14 cellular contexts compared by ENCODE assay signal in the genomic region with DNA sequence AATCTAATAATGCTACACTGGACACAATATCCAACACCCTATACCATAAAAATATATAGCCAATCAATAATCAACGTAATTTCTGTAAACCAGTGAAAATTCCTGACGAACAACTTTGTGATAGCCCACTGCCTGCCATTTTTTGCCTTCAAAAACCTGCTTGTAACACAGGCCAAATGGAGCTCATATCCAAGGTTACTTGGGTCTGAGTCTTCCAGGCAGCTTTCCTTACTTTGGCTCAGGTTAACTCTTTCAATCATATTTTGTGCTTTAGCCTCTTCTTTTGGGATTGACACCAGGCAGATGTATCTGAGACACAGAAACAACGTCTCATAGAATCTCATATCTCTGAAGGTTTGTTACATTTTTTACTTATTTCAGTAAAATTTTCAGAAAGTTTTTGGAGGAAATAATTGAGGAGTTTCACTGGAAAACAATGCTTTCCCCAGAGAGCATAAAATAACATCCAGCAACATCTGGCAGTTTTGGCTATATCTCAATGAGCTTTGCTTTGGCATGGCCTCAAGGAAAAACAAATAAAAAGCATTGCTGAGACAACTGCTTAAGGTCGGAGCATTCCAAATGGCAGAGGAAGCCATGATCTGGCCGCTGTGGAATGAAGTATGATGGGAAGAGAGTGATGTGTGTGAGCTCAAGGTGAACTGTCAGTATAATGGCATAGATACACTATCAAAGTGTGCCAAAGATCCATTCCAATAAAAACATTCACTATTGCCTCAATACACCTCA.
DNase-seq lines count a peak whose midpoint lies in the region; ATAC-seq and TF ChIP-seq lines count a peak whose summit lies in the region.
"Had no signal": no experiment of that assay in that cellular context is flagged by ENCODE, and none has a peak within 500 bp of the region (broad histone marks: within the 10 kb centered on the region; RNA-seq: fewer than 3 reads in every experiment).

No MANE protein-coding gene starts in this region.

- no peak overlapping the region for H2AFZ ChIP-seq in GM23338

- no peaks in the 10 kb centered on the region for H4K20me1 ChIP-seq in GM23338 (replicated peaks; ENCODE audit: insufficient read depth)

- peaks cover 4% of the 10 kb centered on the region for H3K36me3 Mint-ChIP-seq in activated T-cell treated with anti-CD3 and anti-CD28 coated beads, Interleukin-2, amount 50 U/mL, for 4 hours (ENCODE audit: insufficient read depth)
- peaks cover 7% of the 10 kb centered on the region; the same call in 2 of the 3 replicates for H3K36me3 Mint-ChIP-seq in GM23338 (ENCODE audit: low read depth)

- intact Hi-C loops in body of pancreas (cut with DNase I): no loop called here
- intact Hi-C loops in left ventricle myocardium inferior (cut with micrococcal nuclease): no loop called here

- TF ChIP-seq CTCF in body of pancreas (IDR thresholded peaks at IDR 0.05): no peak
- TF ChIP-seq CTCF in left ventricle myocardium inferior (IDR thresholded peaks at IDR 0.05; ENCODE audit: borderline replicate concordance): no peak
- TF ChIP-seq CTCF in GM23338 (conservative IDR thresholded peaks at IDR 0.05; ENCODE audit: low read depth in 2 of 2): no peak

- H3F3A ChIP-seq in GM23338 (replicated peaks; ENCODE audit: low read depth): no peaks in the 10 kb centered on the region

- H3K79me2 ChIP-seq in GM23338 (replicated peaks; ENCODE audit: insufficient read depth): no peaks in the 10 kb centered on the region

- H3K9me3 ChIP-seq in body of pancreas (no peaks in the 10 kb centered on the region), left ventricle myocardium inferior (replicated peaks) (no peaks in the 10 kb centered on the region), skeletal muscle satellite cell (replicated peaks; ENCODE audit: low read length) (no peaks in the 10 kb centered on the region)
- H3K9me3 ChIP-seq: breast epithelium, lower lobe of right lung had no signal

- TF ChIP-seq POLR2A in body of pancreas (IDR thresholded peaks at IDR 0.05): no peak

- H3K27ac ChIP-seq in body of pancreas: peak overlapping the region in 3 of 4 donors; percentile 17 to 50 (median 19)
- peak overlapping the region; percentile 46 for H3K27ac ChIP-seq in left ventricle myocardium inferior (replicated peaks)
- H3K27ac ChIP-seq in GM23338 (ENCODE audit: low read depth): no peak overlapping the region
- H3K27ac ChIP-seq: lower lobe of right lung had no signal

- H3K4me3 Mint-ChIP-seq in activated T-cell treated with anti-CD3 and anti-CD28 coated beads, Interleukin-2, amount 50 U/mL, for 4 hours: no peak overlapping the region
- H3K4me3 Mint-ChIP-seq in GM23338: no peak overlapping the region
- H3K4me3 Mint-ChIP-seq: activated B cell treated with CpG ODN at 0.5 μM for 24 hours had no signal

- H3K4me1 Mint-ChIP-seq in activated T-cell treated with anti-CD3 and anti-CD28 coated beads, Interleukin-2, amount 50 U/mL, for 4 hours (ENCODE audit: low read depth): peaks cover 13% of the 10 kb centered on the region
- H3K4me1 Mint-ChIP-seq in GM23338: peaks cover 2% of the 10 kb centered on the region; the same call in 2 of the 3 replicates
- H3K4me1 Mint-ChIP-seq: activated B cell treated with CpG ODN at 0.5 μM for 24 hours had no signal

- no peaks in the 10 kb centered on the region for H3K9me3 Mint-ChIP-seq in activated T-cell treated with anti-CD3 and anti-CD28 coated beads, Interleukin-2, amount 50 U/mL, for 4 hours
- H3K9me3 Mint-ChIP-seq in GM23338: peaks cover 5% of the 10 kb centered on the region; the same call in 1 of the 3 replicates
- H3K9me3 Mint-ChIP-seq: activated B cell treated with CpG ODN at 0.5 μM for 24 hours had no signal

- H3K4me3 ChIP-seq in body of pancreas (no peak overlapping the region), left ventricle myocardium inferior (no peak overlapping the region), skeletal muscle satellite cell (ENCODE audit: low read length) (no peak overlapping the region), GM23338 (no peak overlapping the region)
- H3K4me3 ChIP-seq: breast epithelium, lower lobe of right lung had no signal

- H3K9me2 ChIP-seq in GM23338 (ENCODE audit: insufficient read depth): no peaks in the 10 kb centered on the region

- DNase-seq in LHCN-M2 (ENCODE audit: low read depth): peak; percentile 79
- peak; percentile 16 to 54 (median 32) for DNase-seq in body of pancreas
- DNase-seq in left ventricle myocardium inferior: peak; percentile 16
- no peak for DNase-seq in occipital lobe (lab: John Stamatoyannopoulos, UW)
- no peak for DNase-seq in activated T-cell treated with anti-CD3 and anti-CD28 coated beads, Interleukin-2, amount 50 U/mL, for 4 hours
- DNase-seq in GM23338 (ENCODE audit: low spot score): no peak
- DNase-seq: activated B cell treated with CpG ODN at 0.5 μM for 24 hours; activated T-cell treated with anti-CD3 and anti-CD28 coated beads, Interleukin-2, amount 50 U/mL, for 1 hour; lower lobe of right lung; NCI-H524; SHP77 treated with DMSO at 0.1 percent for 48 hours had no signal

- no peaks in the 10 kb centered on the region for H3K27me3 Mint-ChIP-seq in activated T-cell treated with anti-CD3 and anti-CD28 coated beads, Interleukin-2, amount 50 U/mL, for 4 hours (ENCODE audit: low read depth)
- no peaks in the 10 kb centered on the region for H3K27me3 Mint-ChIP-seq in GM23338 (ENCODE audit: insufficient read depth, low read depth, poor library complexity)
- H3K27me3 Mint-ChIP-seq: activated B cell treated with CpG ODN at 0.5 μM for 24 hours had no signal

- H3K4me1 ChIP-seq in body of pancreas (peaks cover 41% of the 10 kb centered on the region), left ventricle myocardium inferior (peaks cover 30% of the 10 kb centered on the region), skeletal muscle satellite cell (ENCODE audit: control insufficient read depth, insufficient read depth, low read length) (peaks cover 15% of the 10 kb centered on the region), GM23338 (ENCODE audit: insufficient read depth) (no peaks in the 10 kb centered on the region)
- H3K4me1 ChIP-seq: breast epithelium, lower lobe of right lung had no signal

- 19 to 25% methylated on average over 5 of the region's 5 CpGs for WGBS in body of pancreas, 2 donors

- H3K36me3 ChIP-seq in body of pancreas (replicated peaks in 1 of 2; ENCODE audit: insufficient read depth in 1 of 2, low read depth in 2 of 2) (no peaks in the 10 kb centered on the region), left ventricle myocardium inferior (no peaks in the 10 kb centered on the region), skeletal muscle satellite cell (ENCODE audit: insufficient read depth, low read length) (no peaks in the 10 kb centered on the region), GM23338 (ENCODE audit: insufficient read depth) (no peaks in the 10 kb centered on the region; the same call in 1 of the 2 replicates)
- H3K36me3 ChIP-seq: breast epithelium, lower lobe of right lung had no signal

- H3K27me3 ChIP-seq in body of pancreas (no peaks in the 10 kb centered on the region), left ventricle myocardium inferior (ENCODE audit: low read depth) (no peaks in the 10 kb centered on the region), skeletal muscle satellite cell (ENCODE audit: control insufficient read depth, insufficient read depth, low read length) (no peaks in the 10 kb centered on the region), GM23338 (ENCODE audit: insufficient read depth) (no peaks in the 10 kb centered on the region)
- H3K27me3 ChIP-seq: breast epithelium had no signal

- H3K9ac ChIP-seq in skeletal muscle satellite cell (ENCODE audit: low read depth, low read length): peak overlapping the region; percentile 40

- H3K4me2 ChIP-seq in skeletal muscle satellite cell (ENCODE audit: low read length) (peak overlapping the region; percentile 60), GM23338 (no peak overlapping the region)

- no peak overlapping the region for H3K27ac Mint-ChIP-seq in GM23338
- H3K27ac Mint-ChIP-seq: activated B cell treated with CpG ODN at 0.5 μM for 24 hours had no signal

- peak; percentile 74 for ATAC-seq in body of pancreas
- no peak for ATAC-seq in HG02884 (IDR thresholded peaks at IDR 0.05; ENCODE audit: unreplicated experiment)
- no peak for ATAC-seq in activated T-cell treated with anti-CD3 and anti-CD28 coated beads, Interleukin-2, amount 50 U/mL, for 4 hours
- ATAC-seq in GM23338: no peak
- ATAC-seq: lower lobe of right lung had no signal

TF ChIP-seq in GM23338, 12 proteins besides CTCF, POLR2A, EP300 and RAD21:
- TF ChIP-seq ZNF331 (CRISPR knock-in tag; IDR thresholded peaks at IDR 0.05; ENCODE audit: low read depth) (no peak), ZNF114 (CRISPR knock-in tag; IDR thresholded peaks at IDR 0.05) (no peak)

Comparison
In these comparisons a context has a peak if more than half of its experiments do, and no peak if none do; other contexts are left out.
1. DNase-seq: peak in LHCN-M2 (single experiment), body of pancreas (4 of 4) and left ventricle myocardium inferior (single experiment); none in occipital lobe (single experiment), activated T-cell treated with anti-CD3 and anti-CD28 coated beads, Interleukin-2, amount 50 U/mL, for 4 hours (single experiment) and GM23338 (single experiment).